In the genomic region with DNA sequence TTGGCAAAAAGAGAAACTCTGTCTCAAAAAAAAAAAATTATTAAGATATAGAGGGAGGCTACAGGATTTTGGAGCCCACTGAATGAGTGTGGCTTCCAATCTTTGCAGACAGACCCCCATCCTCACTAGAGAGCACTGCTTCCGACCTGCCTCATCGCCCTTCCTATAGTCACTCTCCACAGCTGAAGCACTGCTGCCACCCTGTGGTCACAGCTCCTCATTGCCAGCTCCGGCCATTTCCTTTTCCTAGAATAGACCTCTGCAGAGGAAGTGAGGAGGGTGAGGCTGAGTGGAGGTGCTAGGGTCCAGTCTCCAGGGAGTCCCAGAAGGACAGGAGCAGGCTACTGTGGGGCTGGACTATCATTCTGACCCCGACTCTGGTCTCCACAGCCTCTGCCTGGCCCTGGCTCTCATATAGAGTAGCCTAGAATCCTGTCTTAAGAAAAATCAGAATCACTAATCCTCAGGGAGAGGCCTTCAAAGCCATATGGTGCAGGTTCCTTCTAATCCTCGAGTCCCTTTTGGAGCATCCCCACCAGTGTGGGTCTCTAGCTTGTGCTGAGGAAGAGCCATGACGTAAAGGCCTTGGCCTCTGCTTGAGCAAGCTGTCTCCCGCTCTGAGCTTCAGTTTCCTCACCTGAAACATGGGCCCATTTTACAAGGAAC, we compare ENCODE assay signal across 8 cellular contexts. TPM values are rescaled to one million over a fixed set of nuclear protein-coding genes. Genes with fewer than 3 reads are reported as not detected.
A peak's percentile ranks its signal among the peaks of the same experiment; 100 is the strongest.
DNase-seq lines count a peak whose midpoint lies in the region; ATAC-seq and TF ChIP-seq lines count a peak whose summit lies in the region.

No MANE protein-coding gene starts in this region.

- peaks cover 10% of the 10 kb centered on the region for H3K36me3 Mint-ChIP-seq in mesothelial cell of epicardium

- peak; percentile 79 for ATAC-seq in GM21360 (IDR thresholded peaks at IDR 0.05; ENCODE audit: unreplicated experiment)

- peak; percentile 75 for TF ChIP-seq CTCF in mesothelial cell of epicardium (IDR thresholded peaks at IDR 0.05; ENCODE audit: unreplicated experiment)

- H3K27ac Mint-ChIP-seq in mesothelial cell of epicardium, result no peak overlapping the region

- no peaks in the 10 kb centered on the region for H3K4me1 Mint-ChIP-seq in mesothelial cell of epicardium

- peak; percentile 72 for DNase-seq in COR-L47 (lab: John Stamatoyannopoulos, UW)
- DNase-seq in HT-29 (ENCODE audit: low spot score), result peak; percentile 95
- peak; percentile 82 for DNase-seq in NOMO-1 treated with DMSO at 0.1 percent for 48 hours (lab: John Stamatoyannopoulos, UW; ENCODE audit: unreplicated experiment)
- peak; percentile 48 to 69 for DNase-seq in activated CD8-positive, alpha-beta memory T cell treated with anti-CD3 and anti-CD28 coated beads for 1 hour (ENCODE audit: extremely low read depth in 1 of 2, low read depth in 1 of 2)
- DNase-seq in effector CD8-positive, alpha-beta T cell (lab: John Stamatoyannopoulos, UW), result peak; percentile 70
- peak; percentile 60 to 90 for DNase-seq in mesothelial cell of epicardium (ENCODE audit: low spot score in 2 of 2, unreplicated experiment in 2 of 2)
- peak; percentile 64 to 68 for DNase-seq in stimulated activated CD8-positive, alpha-beta memory T cell treated with anti-CD3 and anti-CD28 coated beads, Interleukin-4, amount 100 ng/mL, for 4 hours (ENCODE audit: low read depth in 2 of 2, low spot score in 1 of 2)

- no peak overlapping the region for H3K4me3 Mint-ChIP-seq in mesothelial cell of epicardium

- no peaks in the 10 kb centered on the region for H3K27me3 Mint-ChIP-seq in mesothelial cell of epicardium (ENCODE audit: low read depth)

- H3K9me3 Mint-ChIP-seq in mesothelial cell of epicardium, result no peaks in the 10 kb centered on the region

RNA-seq across cellular contexts. Expression of gene NPFF, which starts 1.4 kb away (rescaled TPM):
- not detected in 2 replicates for total RNA-seq in HT-29 (2014; rRNA removed; shearing (Covaris generic))
- not detected in 3 replicates for total RNA-seq in mesothelial cell of epicardium

RNA-seq across cellular contexts. Expression of gene TARBP2, which starts 7.6 kb away (rescaled TPM):
- 68.9 and 89.2 TPM in 2 replicates for total RNA-seq in HT-29 (2014; rRNA removed; shearing (Covaris generic))
- total RNA-seq in mesothelial cell of epicardium, result 45.6 to 50.5 TPM (median 50.4 TPM) in 3 replicates

RNA-seq across cellular contexts. Expression of gene MAP3K12, which starts 9.4 kb away (rescaled TPM):
- 0.84 and 3.2 TPM in 2 replicates for total RNA-seq in HT-29 (2014; rRNA removed; shearing (Covaris generic))
- 35.4 to 41.8 TPM (median 37.0 TPM) in 3 replicates for total RNA-seq in mesothelial cell of epicardium

RNA-seq across cellular contexts. Expression of gene PCBP2, which starts 56.8 kb away (rescaled TPM):
- 127 and 135 TPM in 2 replicates for total RNA-seq in HT-29 (2014; rRNA removed; shearing (Covaris generic))
- total RNA-seq in mesothelial cell of epicardium, result 1,058 to 1,073 TPM (median 1,066 TPM) in 3 replicates

Comparison
In these comparisons a context has a peak if more than half of its experiments do, and no peak if none do; other contexts are left out.
1. Peak in every context shown above with its lines: DNase-seq and ATAC-seq.